Comparison of ENCODE assay signal across 8 cellular contexts in the genomic region with DNA sequence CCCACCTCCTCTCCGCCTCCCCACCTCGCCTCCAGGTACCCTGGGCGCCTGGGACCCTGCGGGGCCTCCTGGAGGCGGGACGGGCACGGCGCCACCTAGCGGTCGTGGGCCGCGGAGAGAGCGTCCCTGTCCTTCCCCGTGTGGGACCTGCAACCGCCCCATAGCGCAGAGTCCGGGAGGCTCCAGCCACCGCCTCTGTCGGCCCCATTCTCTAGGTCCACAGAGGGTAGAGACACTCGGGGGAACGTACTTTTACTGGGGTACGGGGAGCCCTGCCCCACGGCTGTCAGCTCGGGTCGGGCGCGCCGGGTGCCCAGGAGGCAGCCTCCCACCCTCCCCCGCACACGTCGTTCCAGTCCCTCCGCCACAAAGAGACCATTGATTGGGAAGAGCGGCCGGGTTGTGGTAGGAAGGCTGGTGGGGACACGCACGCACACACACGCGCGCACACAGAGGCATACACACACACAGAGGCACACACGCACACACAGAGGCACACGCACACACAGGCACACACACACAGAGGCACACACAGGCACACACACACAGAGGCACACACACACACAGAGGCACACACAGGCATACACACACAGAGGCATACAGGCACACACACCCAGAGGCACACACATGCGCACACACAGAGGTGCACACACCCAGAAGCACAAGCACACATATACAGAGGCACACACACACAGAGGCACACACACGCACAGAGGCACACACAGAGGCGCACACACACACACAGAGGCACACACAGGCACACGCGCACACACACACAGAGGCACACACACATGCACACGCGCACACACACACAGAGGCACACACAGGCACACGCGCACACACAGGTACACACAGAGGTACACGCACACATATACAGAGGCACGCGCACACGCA. TPM values are rescaled to one million over a fixed set of nuclear protein-coding genes. Genes with fewer than 3 reads are reported as not detected.
DNase-seq lines count a peak whose midpoint lies in the region; ATAC-seq and TF ChIP-seq lines count a peak whose summit lies in the region.

No MANE protein-coding gene starts in this region.

- H3K18ac ChIP-seq in H9 (ENCODE audit: insufficient read length, low read depth, low read length), result peak overlapping the region; percentile 65

- H2AK5ac ChIP-seq in H9 (ENCODE audit: insufficient read length, low read length), result no peak overlapping the region

- peak overlapping the region; percentile 26 for H3K4me2 ChIP-seq in H9 (ENCODE audit: insufficient read depth, insufficient read length, low read length)

- WGBS in H9 (ENCODE audit: extremely low coverage, insufficient read length, low lambda C conversion rate), result no CpG with 5 or more reads among the region's 54 CpGs

- H3K4ac ChIP-seq in H9 (ENCODE audit: low read depth, low read length), result no peak overlapping the region

- H2AFZ ChIP-seq in H9 (ENCODE audit: low read length), result no peak overlapping the region

- no peak for ATAC-seq in HG02973 (IDR thresholded peaks at IDR 0.05; ENCODE audit: unreplicated experiment)

- H3K9me3 ChIP-seq in A673 (ENCODE audit: low read depth, low read length, poor library complexity, severe bottlenecking) (no peaks in the 10 kb centered on the region), H9 (ENCODE audit: control insufficient read depth, low read depth, low read length) (no peaks in the 10 kb centered on the region), ascending aorta (no peaks in the 10 kb centered on the region)

- H2BK20ac ChIP-seq in H9 (ENCODE audit: low read depth, low read length, poor library complexity, severe bottlenecking), result no peak overlapping the region

- H3K23ac ChIP-seq in H9 (ENCODE audit: insufficient read length, low read depth, low read length), result no peak overlapping the region

- TF ChIP-seq CTCF in A673 (conservative IDR thresholded peaks at IDR 0.05; ENCODE audit: low read depth, low read length) (peak; percentile 98), H9 (conservative IDR thresholded peaks at IDR 0.05) (peak; percentile 98), ascending aorta (IDR thresholded peaks at IDR 0.05) (peak; percentile 45 to 75 (median 67))

- peaks cover 14 to 21% of the 10 kb centered on the region in 2 experiments for H3K4me1 Mint-ChIP-seq in H9

- H3K4me3 ChIP-seq in A673 (ENCODE audit: low read depth, low read length, poor library complexity, severe bottlenecking), result peak overlapping the region; percentile 36
- H3K4me3 ChIP-seq in ascending aorta, result peak overlapping the region; percentile 36 to 39
- H3K4me3 ChIP-seq in iPS-11a (ENCODE audit: low read depth, low read length), result peak overlapping the region; percentile 35

- H2BK12ac ChIP-seq in H9 (ENCODE audit: insufficient read length, low read depth, low read length), result no peak overlapping the region

- no peak overlapping the region for H2BK120ac ChIP-seq in H9 (ENCODE audit: low read depth, low read length, poor library complexity, severe bottlenecking)

- H3K27ac Mint-ChIP-seq in H9, result no peak overlapping the region; a peak in 1 of 7 replicates

- no peak overlapping the region for H3T11ph ChIP-seq in H9 (ENCODE audit: low read length)

- POLR2A ChIA-PET in A673 (lab: Charles Lee; ENCODE audit: low non-redundant PET), result no interaction called here

- H3K27me3 ChIP-seq in A673 (replicated peaks; ENCODE audit: insufficient read depth, low read depth, low read length, poor library complexity), result peaks cover 5% of the 10 kb centered on the region
- no peaks in the 10 kb centered on the region; the same call in 1 of the 2 replicates for H3K27me3 ChIP-seq in H9 (ENCODE audit: insufficient read depth, low read length)
- H3K27me3 ChIP-seq in ascending aorta, result no peaks in the 10 kb centered on the region

- H3K23me2 ChIP-seq in H9 (ENCODE audit: insufficient read length, low read depth, low read length, poor library complexity, severe bottlenecking), result peaks cover 6% of the 10 kb centered on the region

- H3K4me3 Mint-ChIP-seq in H9, result peak overlapping the region; percentile 47 to 79

- H3K27me3 Mint-ChIP-seq in H9 (ENCODE audit: low read depth), result peaks cover 52% of the 10 kb centered on the region

- H3K9me3 Mint-ChIP-seq in H9, result no peaks in the 10 kb centered on the region; a peak in 1 of 5 replicates

- H3K56ac ChIP-seq in H9 (ENCODE audit: insufficient read length, low read depth, low read length), result no peak overlapping the region

- no peak overlapping the region for H2BK15ac ChIP-seq in H9 (ENCODE audit: low read depth, low read length)

- H3K79me2 ChIP-seq in H9 (ENCODE audit: insufficient read depth, low read length), result no peaks in the 10 kb centered on the region

- H4K91ac ChIP-seq in H9 (ENCODE audit: insufficient read length, low read depth, low read length), result no peak overlapping the region

- no peak overlapping the region for H3K27ac ChIP-seq in A673 (ENCODE audit: low read depth, low read length, poor library complexity, severe bottlenecking)
- no peak overlapping the region for H3K27ac ChIP-seq in H9 (ENCODE audit: insufficient read length, low read depth, low read length)
- no peak overlapping the region for H3K27ac ChIP-seq in ascending aorta

- H3K4me1 ChIP-seq in A673 (ENCODE audit: insufficient read depth, low read length, poor library complexity, severe bottlenecking) (peaks cover 14% of the 10 kb centered on the region), H9 (ENCODE audit: insufficient read depth, low read length) (no peaks in the 10 kb centered on the region; the same call in 1 of the 2 replicates), ascending aorta (peaks cover 0 to 7% of the 10 kb centered on the region in 2 donors)

- no peak overlapping the region for H3K9ac ChIP-seq in H9 (ENCODE audit: extremely low read depth, insufficient read length, low read length)

- DNase-seq in A673 (ENCODE audit: low spot score) (peak; percentile 66), H9 (peak; percentile 74), T-helper 2 cell (peak in 4 of 5 experiments; percentile 30 to 47 (median 38)), ascending aorta (ENCODE audit: low spot score in 2 of 2) (no peak), NCI-H187 (lab: John Stamatoyannopoulos, UW) (no peak)
- peak; percentile 34 to 52 for DNase-seq in stimulated activated CD4-positive, alpha-beta T cell treated with anti-CD3 and anti-CD28 coated beads, Interleukin-15, amount 100 ng/mL, for 1 hour (ENCODE audit: low read depth in 1 of 2, low spot score in 1 of 2)

- H4K20me1 ChIP-seq in H9 (ENCODE audit: control insufficient read depth, insufficient read depth, insufficient read length), result no peaks in the 10 kb centered on the region

- H4K5ac ChIP-seq in H9 (ENCODE audit: insufficient read length, low read depth, low read length), result no peak overlapping the region

- H3K14ac ChIP-seq in H9 (ENCODE audit: insufficient read depth, low read length), result peak overlapping the region; percentile 6; the same call in 1 of the 2 replicates

- intact Hi-C loops in A673 (cut with micrococcal nuclease; ENCODE audit: unreplicated experiment) (loop anchor here (5.0 kb wide), 1 partner anchor 259 kb away; no protein-coding TSS in a partner anchor), ascending aorta (cut with DNase I) (loop anchor here (5.0 kb wide), 2 partner anchors 74 to 259 kb away; no protein-coding TSS in a partner anchor)

- BruUV-seq in A673 (replicated peaks; lab: Mats Ljungman, UMichigan), result no TSS peak

- CTCF ChIA-PET in A673 (lab: Charles Lee), result interaction anchor here (0.6 to 1.3 kb wide), 2 partner anchors 12 to 873 kb away, joined by 4 to 8 read pairs; partner anchors contain the start of gene NECTIN1

- no peak overlapping the region for H4K8ac ChIP-seq in H9 (replicated peaks; ENCODE audit: insufficient read length, low read depth, low read length)

- no peaks in the 10 kb centered on the region for H3K79me1 ChIP-seq in H9 (ENCODE audit: insufficient read depth, low read depth, low read length, poor library complexity, severe bottlenecking)

- H2BK5ac ChIP-seq in H9 (ENCODE audit: insufficient read length, low read length), result no peak overlapping the region

- no peaks in the 10 kb centered on the region for H3K36me3 Mint-ChIP-seq in H9 (ENCODE audit: insufficient read depth in 1 of 3, low read depth in 3 of 3)

- no peaks in the 10 kb centered on the region for H3K36me3 ChIP-seq in A673 (ENCODE audit: insufficient read depth, low read length, poor library complexity, severe bottlenecking)
- no peaks in the 10 kb centered on the region for H3K36me3 ChIP-seq in ascending aorta

RNA-seq across cellular contexts. Expression of gene NECTIN1, which starts 12.6 kb away (rescaled TPM):
- total RNA-seq in A673 (2021), result 9.8 and 10.1 TPM in 2 replicates
- 113 and 121 TPM in 2 replicates for total RNA-seq in H9 (2021)
- total RNA-seq in ascending aorta, result 1.6 TPM

Comparison
In these comparisons a context has a peak if more than half of its experiments do, and no peak if none do; other contexts are left out.
1. DNase-seq: peak in A673 (single experiment), H9 (single experiment), T-helper 2 cell (4 of 5) and stimulated activated CD4-positive, alpha-beta T cell treated with anti-CD3 and anti-CD28 coated beads, Interleukin-15, amount 100 ng/mL, for 1 hour (2 of 2); none in ascending aorta (0 of 2) and NCI-H187 (0 of 2).
2. RNA of gene NECTIN1, which starts 12.6 kb away (total RNA-seq): 113 to 121 TPM in H9; 9.8 to 10.1 TPM in A673 and 1.6 TPM in ascending aorta (single experiment); every median in the first group is over 10 times any median in the second.
3. Peak in every context shown above with its lines, with median percentiles within 50 percentile points of each other: H3K4me3 ChIP-seq and CTCF ChIP-seq.